2 cellular contexts compared by ENCODE assay signal in the genomic region with DNA sequence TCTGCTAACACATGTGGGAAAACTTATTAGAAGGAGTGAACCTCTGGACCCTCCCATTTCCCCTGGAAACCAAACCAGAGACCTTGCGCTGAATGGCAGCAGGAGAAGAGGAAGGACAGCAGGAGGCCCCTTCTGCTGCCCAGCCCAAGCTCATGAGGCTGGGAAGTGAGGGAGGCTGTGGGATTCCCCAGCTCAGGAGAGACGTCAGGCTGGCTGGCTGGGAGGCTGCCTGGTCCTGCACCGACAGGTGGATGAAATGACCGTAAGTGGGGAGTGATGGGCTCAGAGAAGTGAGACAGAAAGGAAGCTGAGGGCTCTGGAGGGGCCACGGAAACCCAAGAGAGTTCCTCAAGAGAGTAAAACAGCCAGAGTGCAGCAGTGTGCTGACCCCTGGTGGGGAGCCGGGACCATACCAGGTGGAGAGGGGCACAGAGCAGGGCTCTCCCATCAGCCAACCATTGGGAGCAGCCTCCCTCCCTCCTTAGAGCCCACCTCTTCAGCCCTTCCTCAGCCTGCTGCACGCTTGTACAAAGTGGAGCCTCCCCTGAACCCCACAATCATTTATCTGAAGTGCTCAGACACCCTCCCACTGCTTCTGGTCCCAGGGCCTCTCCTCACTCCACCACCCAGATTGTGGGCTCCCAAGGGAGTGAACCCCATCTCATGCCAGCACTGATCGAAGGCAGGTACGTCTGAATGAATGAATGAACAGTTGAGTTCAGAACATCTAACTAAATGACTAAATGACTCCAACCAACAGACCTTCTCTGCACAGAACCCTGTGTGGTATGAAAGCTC.
TF ChIP-seq lines count a peak whose summit lies in the region.

No MANE protein-coding gene starts in this region.

TF ChIP-seq in HCT116, 20 proteins besides CTCF, POLR2A, EP300 and RAD21:
- TF ChIP-seq CBX3 (IDR thresholded peaks at IDR 0.05; ENCODE audit: low read depth) (no peak), FOSL1 (IDR thresholded peaks at IDR 0.05; ENCODE audit: low read depth) (no peak), TCF7L2 (IDR thresholded peaks at IDR 0.05; ENCODE audit: borderline replicate concordance, extremely low read depth, insufficient read depth, insufficient read length) (no peak), ZFX (IDR thresholded peaks at IDR 0.05) (no peak), JUND (IDR thresholded peaks at IDR 0.05) (no peak), CEBPB (IDR thresholded peaks at IDR 0.05; ENCODE audit: low read depth) (no peak), YY1 (IDR thresholded peaks at IDR 0.05; ENCODE audit: extremely low read depth, insufficient replicate concordance, low read depth, low read length) (no peak), SP1 (IDR thresholded peaks at IDR 0.05; ENCODE audit: low read depth) (no peak), ATF3 (IDR thresholded peaks at IDR 0.05) (no peak), EZH2 (IDR thresholded peaks at IDR 0.05) (no peak), SIN3A (IDR thresholded peaks at IDR 0.05; ENCODE audit: low read depth) (no peak), EGR1 (IDR thresholded peaks at IDR 0.05; ENCODE audit: low read depth) (no peak), EZH2phosphoT487 (IDR thresholded peaks at IDR 0.05; ENCODE audit: borderline replicate concordance) (no peak), MAX (IDR thresholded peaks at IDR 0.05) (no peak), SRF (IDR thresholded peaks at IDR 0.05; ENCODE audit: low read depth) (no peak)
- TF ChIP-seq, protein P1, sequence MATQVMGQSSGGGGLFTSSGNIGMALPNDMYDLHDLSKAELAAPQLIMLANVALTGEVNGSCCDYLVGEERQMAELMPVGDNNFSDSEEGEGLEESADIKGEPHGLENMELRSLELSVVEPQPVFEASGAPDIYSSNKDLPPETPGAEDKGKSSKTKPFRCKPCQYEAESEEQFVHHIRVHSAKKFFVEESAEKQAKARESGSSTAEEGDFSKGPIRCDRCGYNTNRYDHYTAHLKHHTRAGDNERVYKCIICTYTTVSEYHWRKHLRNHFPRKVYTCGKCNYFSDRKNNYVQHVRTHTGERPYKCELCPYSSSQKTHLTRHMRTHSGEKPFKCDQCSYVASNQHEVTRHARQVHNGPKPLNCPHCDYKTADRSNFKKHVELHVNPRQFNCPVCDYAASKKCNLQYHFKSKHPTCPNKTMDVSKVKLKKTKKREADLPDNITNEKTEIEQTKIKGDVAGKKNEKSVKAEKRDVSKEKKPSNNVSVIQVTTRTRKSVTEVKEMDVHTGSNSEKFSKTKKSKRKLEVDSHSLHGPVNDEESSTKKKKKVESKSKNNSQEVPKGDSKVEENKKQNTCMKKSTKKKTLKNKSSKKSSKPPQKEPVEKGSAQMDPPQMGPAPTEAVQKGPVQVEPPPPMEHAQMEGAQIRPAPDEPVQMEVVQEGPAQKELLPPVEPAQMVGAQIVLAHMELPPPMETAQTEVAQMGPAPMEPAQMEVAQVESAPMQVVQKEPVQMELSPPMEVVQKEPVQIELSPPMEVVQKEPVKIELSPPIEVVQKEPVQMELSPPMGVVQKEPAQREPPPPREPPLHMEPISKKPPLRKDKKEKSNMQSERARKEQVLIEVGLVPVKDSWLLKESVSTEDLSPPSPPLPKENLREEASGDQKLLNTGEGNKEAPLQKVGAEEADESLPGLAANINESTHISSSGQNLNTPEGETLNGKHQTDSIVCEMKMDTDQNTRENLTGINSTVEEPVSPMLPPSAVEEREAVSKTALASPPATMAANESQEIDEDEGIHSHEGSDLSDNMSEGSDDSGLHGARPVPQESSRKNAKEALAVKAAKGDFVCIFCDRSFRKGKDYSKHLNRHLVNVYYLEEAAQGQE (IDR thresholded peaks at IDR 0.05; ENCODE audit: low read depth), result no peak

TF ChIP-seq in endothelial cell of umbilical vein, 7 proteins besides CTCF, POLR2A, EP300 and RAD21:
- TF ChIP-seq POLR2AphosphoS5 (IDR thresholded peaks at IDR 0.05; ENCODE audit: insufficient read depth, low read depth, low read length), result no peak
- no peak for TF ChIP-seq FOS (IDR thresholded peaks at IDR 0.05; ENCODE audit: borderline replicate concordance, insufficient read depth, low read length)
- no peak for TF ChIP-seq JUN (IDR thresholded peaks at IDR 0.05; ENCODE audit: borderline replicate concordance, insufficient read depth, insufficient read length, low read depth)
- TF ChIP-seq MAX (IDR thresholded peaks at IDR 0.05; ENCODE audit: insufficient read depth, insufficient read length), result no peak
- TF ChIP-seq MYC (IDR thresholded peaks at IDR 0.05; ENCODE audit: low read depth, low read length), result no peak
- no peak for TF ChIP-seq EZH2 (IDR thresholded peaks at IDR 0.05; ENCODE audit: borderline replicate concordance, low read depth, low read length, severe bottlenecking)
- no peak for TF ChIP-seq GATA2 (IDR thresholded peaks at IDR 0.05; ENCODE audit: insufficient read depth, insufficient read length, low read depth, low read length)
TF ChIP-seq in endothelial cell of umbilical vein: peak in this region for 0.
